Comparison of ENCODE assay signal across 1 cellular context in genomic region chr3:179604336-179605078, GRCh38.
TF ChIP-seq lines count a peak whose summit lies in the region.

MRPL47 (minus strand) TSS chr3:179604638; CDS start chr3:179604624, 14 bp downstream.
NDUFB5 (plus strand) TSS chr3:179604794; CDS start chr3:179604816, 22 bp downstream.

TF ChIP-seq in HepG2, 621 proteins besides CTCF, POLR2A, EP300 and RAD21 (continued from another document and continues in another):
- 0 out of 2 replicates have a peak, but pooled peaks have one; percentile 14 for TF ChIP-seq PAXIP1 (CRISPR knock-in tag; conservative IDR thresholded peaks at IDR 0.05)
- no peak for TF ChIP-seq AHR (CRISPR knock-in tag; IDR thresholded peaks at IDR 0.05)
- TF ChIP-seq ZNF124 (CRISPR knock-in tag; IDR thresholded peaks at IDR 0.05): 0 out of 2 replicates have a peak, but pooled peaks have one; percentile 19
- TF ChIP-seq GATAD1 (CRISPR knock-in tag; IDR thresholded peaks at IDR 0.05): peak; percentile 98
- peak; percentile 37; the same call in 1 of the 2 replicates for TF ChIP-seq FOSL2 (CRISPR knock-in tag; IDR thresholded peaks at IDR 0.05)
- 0 out of 2 replicates have a peak, but pooled peaks have one; percentile 52 for TF ChIP-seq STAT6 (CRISPR knock-in tag; IDR thresholded peaks at IDR 0.05; ENCODE audit: borderline replicate concordance)
- TF ChIP-seq ZNF777 (CRISPR knock-in tag; IDR thresholded peaks at IDR 0.05): peak; percentile 18; the same call in 1 of the 2 replicates
- TF ChIP-seq SETDB1 (CRISPR knock-in tag; IDR thresholded peaks at IDR 0.05; ENCODE audit: borderline replicate concordance): no peak
- no peak for TF ChIP-seq RNF2 (conservative IDR thresholded peaks at IDR 0.05; ENCODE audit: low read depth)
- no peak for TF ChIP-seq ZNF562 (CRISPR knock-in tag; IDR thresholded peaks at IDR 0.05; ENCODE audit: borderline replicate concordance)
- TF ChIP-seq ZNF234 (CRISPR knock-in tag; conservative IDR thresholded peaks at IDR 0.05): no peak
- no peak for TF ChIP-seq ZNF362 (CRISPR knock-in tag; IDR thresholded peaks at IDR 0.05; ENCODE audit: borderline replicate concordance)
- 0 out of 2 replicates have a peak, but pooled peaks have one; percentile 47 for TF ChIP-seq MEF2D (CRISPR knock-in tag; IDR thresholded peaks at IDR 0.05)
- TF ChIP-seq ARID5B (CRISPR knock-in tag; IDR thresholded peaks at IDR 0.05): peak; percentile 57; the same call in 1 of the 2 replicates
- 0 out of 2 replicates have a peak, but pooled peaks have one; percentile 19 for TF ChIP-seq NFKBIZ (CRISPR knock-in tag; IDR thresholded peaks at IDR 0.05)
- TF ChIP-seq HBP1 (CRISPR knock-in tag; IDR thresholded peaks at IDR 0.05; ENCODE audit: low read depth): no peak; the same call in 1 of the 2 replicates
- TF ChIP-seq ZNF749 (CRISPR knock-in tag; IDR thresholded peaks at IDR 0.05; ENCODE audit: borderline replicate concordance): no peak
- no peak for TF ChIP-seq CENPT (CRISPR knock-in tag; IDR thresholded peaks at IDR 0.05; ENCODE audit: low read depth)
- peak; percentile 68; the same call in 1 of the 2 replicates for TF ChIP-seq ZNF878 (CRISPR knock-in tag; IDR thresholded peaks at IDR 0.05)
- no peak for TF ChIP-seq ZFYVE20 (CRISPR knock-in tag; IDR thresholded peaks at IDR 0.05; ENCODE audit: borderline replicate concordance, low read depth)
- 0 out of 2 replicates have a peak, but pooled peaks have one; percentile 38 for TF ChIP-seq TIGD3 (CRISPR knock-in tag; IDR thresholded peaks at IDR 0.05; ENCODE audit: borderline replicate concordance)
- TF ChIP-seq ZNF691 (CRISPR knock-in tag; IDR thresholded peaks at IDR 0.05; ENCODE audit: borderline replicate concordance, low read depth): no peak
- TF ChIP-seq HNF4G (IDR thresholded peaks at IDR 0.05; ENCODE audit: borderline replicate concordance, low read depth, low read length): no peak
- no peak for TF ChIP-seq HNF4G (CRISPR knock-in tag; IDR thresholded peaks at IDR 0.05; ENCODE audit: borderline replicate concordance, low read depth)
- TF ChIP-seq SAP130 (CRISPR knock-in tag; IDR thresholded peaks at IDR 0.05; ENCODE audit: low read depth): peak; percentile 88
- no peak for TF ChIP-seq HMG20B (CRISPR knock-in tag; conservative IDR thresholded peaks at IDR 0.05)
- peak; percentile 98 for TF ChIP-seq GABPB1 (CRISPR knock-in tag; IDR thresholded peaks at IDR 0.05)
- no peak for TF ChIP-seq CHCHD3 (CRISPR knock-in tag; IDR thresholded peaks at IDR 0.05)
- TF ChIP-seq NFE2L2 (IDR thresholded peaks at IDR 0.05; ENCODE audit: low read length): no peak
- TF ChIP-seq NFIB (CRISPR knock-in tag; IDR thresholded peaks at IDR 0.05; ENCODE audit: borderline replicate concordance): no peak
- TF ChIP-seq ZNF34 (CRISPR knock-in tag; IDR thresholded peaks at IDR 0.05; ENCODE audit: borderline replicate concordance): no peak
- peak; percentile 60 for TF ChIP-seq PHF5A (CRISPR knock-in tag; IDR thresholded peaks at IDR 0.05; ENCODE audit: low read depth, unreplicated experiment)
- TF ChIP-seq CHD2 (IDR thresholded peaks at IDR 0.05; ENCODE audit: low read depth, low read length): no peak
- TF ChIP-seq ONECUT2 (CRISPR knock-in tag; IDR thresholded peaks at IDR 0.05): no peak
- TF ChIP-seq PPARG (CRISPR knock-in tag; conservative IDR thresholded peaks at IDR 0.05): no peak
- peak; percentile 93 for TF ChIP-seq POLR2AphosphoS5 (IDR thresholded peaks at IDR 0.05; ENCODE audit: low read depth, low read length)
- peak; percentile 96 for TF ChIP-seq KMT2A (CRISPR knock-in tag; IDR thresholded peaks at IDR 0.05)
- no peak for TF ChIP-seq ZNF512 (CRISPR knock-in tag; IDR thresholded peaks at IDR 0.05)
